In the genomic region with DNA sequence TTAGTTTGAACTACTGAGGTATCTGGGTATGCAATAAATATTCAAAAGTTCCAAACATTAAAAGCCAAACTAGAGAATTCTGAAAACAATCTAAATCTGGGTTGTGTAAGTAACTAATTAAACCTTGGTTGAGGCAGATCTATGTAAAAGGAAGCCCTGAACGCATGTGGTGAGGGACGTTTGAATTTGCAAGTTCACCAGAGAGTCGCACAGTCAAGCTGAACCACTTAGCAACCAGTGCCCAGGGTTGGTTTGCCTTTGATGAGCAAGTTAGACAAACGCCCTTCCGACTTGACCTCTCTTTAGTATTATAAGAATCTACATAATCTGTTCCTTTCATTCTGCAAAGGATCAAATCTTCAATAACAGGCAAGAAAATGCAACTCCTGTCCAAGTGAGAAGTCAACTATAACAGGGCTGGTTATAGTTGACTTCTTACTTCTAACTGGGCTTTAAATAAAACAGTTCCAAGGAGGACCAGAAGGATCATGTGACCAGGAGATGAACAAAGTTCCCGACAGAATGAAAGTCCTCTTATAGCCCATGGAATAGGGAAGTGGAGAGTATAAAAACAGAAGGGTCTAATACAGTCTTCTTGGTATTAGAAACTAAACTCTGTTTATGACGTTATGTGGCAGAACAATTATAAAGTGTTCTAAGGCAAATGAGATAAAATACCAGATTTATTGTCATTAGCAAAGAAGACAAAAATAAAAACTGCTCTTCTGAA, we compare ENCODE assay signal across 23 cellular contexts. TPM values are rescaled to one million over a fixed set of nuclear protein-coding genes. Genes with fewer than 3 reads are reported as not detected.
A peak's percentile ranks its signal among the peaks of the same experiment; 100 is the strongest.
DNase-seq lines count a peak whose midpoint lies in the region; ATAC-seq, FAIRE-seq and TF ChIP-seq lines count a peak whose summit lies in the region.
"Had no signal": no experiment of that assay in that cellular context is flagged by ENCODE, and none has a peak within 500 bp of the region (broad histone marks: within the 10 kb centered on the region; RNA-seq: fewer than 3 reads in every experiment).

No MANE protein-coding gene starts in this region.

- H2AFZ ChIP-seq in HepG2 (ENCODE audit: low read length), result no peak overlapping the region

- CTCF ChIA-PET in HepG2 (lab: Yijun Ruan, JAX; ENCODE audit: low intra/inter-chr PET ratio, low total read pairs), result no interaction called here

- peak in 3 of 4 donors; percentile 21 to 56 (median 49) for ATAC-seq in heart left ventricle
- peak; percentile 64 for ATAC-seq in HG03460 (IDR thresholded peaks at IDR 0.05; ENCODE audit: unreplicated experiment)
- ATAC-seq in left colon, result peak; percentile 27
- ATAC-seq in HepG2, result no peak
- ATAC-seq in GM18517 (IDR thresholded peaks at IDR 0.05; ENCODE audit: unreplicated experiment), result no peak
- ATAC-seq: esophagus mucosa, gastrocnemius medialis had no signal

- intact Hi-C loops in heart left ventricle (cut with DNase I), result no loop called here
- intact Hi-C loops in left ventricle myocardium inferior (cut with micrococcal nuclease), result no loop called here
- intact Hi-C loops in left colon (cut with DNase I, micrococcal nuclease), result no loop called here
- intact Hi-C loops in HepG2 (cut with micrococcal nuclease; ENCODE audit: unreplicated experiment), result no loop called here

- no peak overlapping the region for H3K4me3 ChIP-seq in heart left ventricle
- no peak overlapping the region for H3K4me3 ChIP-seq in left ventricle myocardium inferior
- H3K4me3 ChIP-seq in HepG2 (replicated peaks in 1 of 3; ENCODE audit: insufficient read depth in 1 of 3, low read depth in 2 of 3, low read length in 3 of 3), result no peak overlapping the region
- no peak overlapping the region for H3K4me3 ChIP-seq in WERI-Rb-1 (ENCODE audit: low read depth, low read length)
- H3K4me3 ChIP-seq: gastrocnemius medialis, spleen had no signal

- no peaks in the 10 kb centered on the region for H3K79me2 ChIP-seq in HepG2 (ENCODE audit: insufficient read depth, low read length)

- H3K27ac ChIP-seq in heart left ventricle (peak overlapping the region in 1 of 12 donors; percentile 63), left ventricle myocardium inferior (replicated peaks) (no peak overlapping the region), HepG2 (ENCODE audit: extremely low read length, insufficient read depth, low read length) (no peak overlapping the region), WERI-Rb-1 (no peak overlapping the region)
- H3K27ac ChIP-seq: gastrocnemius medialis, spleen had no signal

- DNase-seq in heart left ventricle (no peak), left ventricle myocardium inferior (no peak), left colon (no peak), HepG2 (ENCODE audit: low spot score) (no peak), WERI-Rb-1 (no peak)
- no peak for DNase-seq in effector CD8-positive, alpha-beta T cell (lab: John Stamatoyannopoulos, UW)
- DNase-seq: activated CD4-positive, alpha-beta T cell treated with anti-CD3 and anti-CD28 coated beads for 48 hours; BE2C; effector CD4-positive, alpha-beta T cell; gastrocnemius medialis; H9; kidney glomerular epithelial cell; midbrain; NCI-H1105 treated with DMSO at 0.1 percent for 48 hours; NCI-H526; spleen; stimulated activated CD4-positive, alpha-beta T cell treated with anti-CD3 and anti-CD28 coated beads, Interleukin-4, amount 100 ng/mL, for 24 hours had no signal

- no TSS peak for BruUV-seq in HepG2 (replicated peaks; lab: Mats Ljungman, UMichigan)

- no peak for FAIRE-seq in HepG2 (lab: Jason Lieb, UNC)
- FAIRE-seq: astrocyte, D721Med, HTR-8/SVneo had no signal

- no peak for TF ChIP-seq POLR2A in heart left ventricle (IDR thresholded peaks at IDR 0.05)
- no peak for TF ChIP-seq POLR2A in HepG2 (IDR thresholded peaks at IDR 0.05; ENCODE audit: insufficient read depth in 1 of 2, low read depth in 2 of 2, low read length in 2 of 2)

- in situ Hi-C loops in HepG2 (cut with HindIII; ENCODE audit: extremely low pct_ligation_motif_present, low pct_unique_long_range_greater_than_20kb), result no loop called here

- H3K9ac ChIP-seq in HepG2 (ENCODE audit: insufficient read depth, low read depth, low read length), result no peak overlapping the region

- no peaks in the 10 kb centered on the region for H4K20me1 ChIP-seq in HepG2 (ENCODE audit: insufficient read depth, low read length)

- POLR2A ChIA-PET in HepG2 (lab: Yijun Ruan, JAX), result no interaction called here

- WGBS in heart left ventricle, 4 donors, result 56 to 68% (median 59%) methylated on average over 7 of the region's 7 CpGs
- WGBS in HepG2 (ENCODE audit: low lambda C conversion rate), result 89% methylated on average over 7 of the region's 7 CpGs

- H3K4me1 ChIP-seq in heart left ventricle, result peaks cover 0 to 49% (median 7%) of the 10 kb centered on the region in 12 donors
- H3K4me1 ChIP-seq in left ventricle myocardium inferior, result peaks cover 47% of the 10 kb centered on the region
- H3K4me1 ChIP-seq in HepG2 (ENCODE audit: insufficient read depth, low read length), result no peaks in the 10 kb centered on the region
- H3K4me1 ChIP-seq: BE2C, gastrocnemius medialis had no signal

- H3K4me2 ChIP-seq in HepG2 (ENCODE audit: low read depth, low read length), result no peak overlapping the region

- no peaks in the 10 kb centered on the region for H3K9me3 ChIP-seq in heart left ventricle
- no peaks in the 10 kb centered on the region for H3K9me3 ChIP-seq in left ventricle myocardium inferior (replicated peaks)
- no peaks in the 10 kb centered on the region for H3K9me3 ChIP-seq in HepG2 (ENCODE audit: low read length)
- no peaks in the 10 kb centered on the region for H3K9me3 ChIP-seq in WERI-Rb-1 (ENCODE audit: severe bottlenecking)
- H3K9me3 ChIP-seq: BE2C, gastrocnemius medialis, spleen had no signal

- H3K27me3 ChIP-seq in heart left ventricle (no peaks in the 10 kb centered on the region), left ventricle myocardium inferior (ENCODE audit: low read depth) (no peaks in the 10 kb centered on the region), HepG2 (ENCODE audit: control insufficient read depth in 1 of 2, insufficient read depth in 2 of 2, low read length in 2 of 2) (no peaks in the 10 kb centered on the region), WERI-Rb-1 (ENCODE audit: insufficient read depth, low read depth, severe bottlenecking) (no peaks in the 10 kb centered on the region)
- H3K27me3 ChIP-seq: BE2C, gastrocnemius medialis, spleen had no signal

- TF ChIP-seq CTCF in heart left ventricle (IDR thresholded peaks at IDR 0.05), result no peak
- TF ChIP-seq CTCF in left ventricle myocardium inferior (IDR thresholded peaks at IDR 0.05; ENCODE audit: borderline replicate concordance), result no peak
- no peak for TF ChIP-seq CTCF in HepG2 (CRISPR knock-in tag; IDR thresholded peaks at IDR 0.05)
- no peak for TF ChIP-seq CTCF in WERI-Rb-1 (IDR thresholded peaks at IDR 0.05; ENCODE audit: low read depth, low read length)

- TF ChIP-seq EP300 in HepG2 (IDR thresholded peaks at IDR 0.05; ENCODE audit: low read depth in 2 of 2, low read length in 2 of 2) (no peak), HepG2 (CRISPR knock-in tag; IDR thresholded peaks at IDR 0.05; ENCODE audit: borderline replicate concordance) (no peak)

- no peak for TF ChIP-seq RAD21 in HepG2 (CRISPR knock-in tag; IDR thresholded peaks at IDR 0.05)

- H3K36me3 ChIP-seq in heart left ventricle, result peaks cover 0 to 54% (median 23%) of the 10 kb centered on the region in 9 donors
- peaks cover 21% of the 10 kb centered on the region for H3K36me3 ChIP-seq in left ventricle myocardium inferior
- H3K36me3 ChIP-seq in HepG2 (replicated peaks in 1 of 2; ENCODE audit: control insufficient read depth in 1 of 2, insufficient read depth in 2 of 2, low read length in 2 of 2), result peaks cover 6 to 33% of the 10 kb centered on the region in 2 experiments
- peaks cover 16% of the 10 kb centered on the region for H3K36me3 ChIP-seq in WERI-Rb-1

RNA-seq across cellular contexts. Expression of gene PHF11, which starts 40.6 kb away (rescaled TPM):
- total RNA-seq in heart left ventricle (10 to 100 TPM; 13.7 to 48.5 (median 16.5) TPM), left ventricle myocardium inferior (15.1 TPM), left colon (10 to 100 TPM; 29.7 to 30.7 TPM), HepG2 (2016; rRNA removed; fragmentation: Illumina TruSeq; extraction: Trizol) (9.0 and 15.8 TPM in 2 replicates)
- polyA plus RNA-seq in heart left ventricle (10 to 100 TPM; 17.4 to 28.0 TPM), HepG2 (2011; rRNA removed) (17.5 and 22.0 TPM in 2 replicates)
- total RNA-seq in HepG2 (2016; cell fraction: cytosol; rRNA removed; fragmentation: Illumina TruSeq; extraction: Trizol; ENCODE audit: low read depth), result 3.5 and 8.1 TPM in 2 replicates
- 9.8 and 12.7 TPM in 2 replicates for total RNA-seq in HepG2 (2016; cell fraction: insoluble cytoplasmic fraction; rRNA removed; fragmentation: Illumina TruSeq; extraction: Trizol)
- total RNA-seq in HepG2 (2016; cell fraction: membrane; rRNA removed; fragmentation: Illumina TruSeq; extraction: Trizol), result 9.7 and 10.0 TPM in 2 replicates
- 18.8 and 22.6 TPM in 2 replicates for total RNA-seq in HepG2 (2016; cell fraction: nucleus; rRNA removed; fragmentation: Illumina TruSeq; extraction: Trizol)
- polyA plus RNA-seq in HepG2 (2011; cell fraction: cytosol; rRNA removed), result 4.7 and 6.0 TPM in 2 replicates
- 36.1 and 40.1 TPM in 2 replicates for polyA plus RNA-seq in HepG2 (2011; cell fraction: nucleus; rRNA removed)
- polyA plus RNA-seq in HepG2 (2012), result 14.5 TPM in 2 replicates
- 5.2 and 6.8 TPM in 2 replicates for polyA plus RNA-seq in HepG2 (2016; cell fraction: cytosol; fragmentation: Illumina TruSeq; extraction: Trizol; ENCODE audit: low read depth)
- polyA plus RNA-seq in HepG2 (2016; cell fraction: insoluble cytoplasmic fraction; fragmentation: Illumina TruSeq; extraction: Trizol; ENCODE audit: low read depth), result 10.5 and 12.9 TPM in 2 replicates
- polyA plus RNA-seq in HepG2 (2016; cell fraction: membrane; fragmentation: Illumina TruSeq; extraction: Trizol; ENCODE audit: low read depth), result 7.1 and 7.3 TPM in 2 replicates
- polyA plus RNA-seq in HepG2 (2016; cell fraction: nucleus; fragmentation: Illumina TruSeq; extraction: Trizol; ENCODE audit: insufficient read depth, low read depth), result 55.0 and 55.4 TPM in 2 replicates
- polyA minus RNA-seq in HepG2 (2011; rRNA and poly(A)+ RNA removed; ENCODE audit: low replicate concordance), result 6.7 and 7.2 TPM in 2 replicates
- 3.6 and 5.0 TPM in 2 replicates for polyA minus RNA-seq in HepG2 (2011; cell fraction: cytosol; rRNA and poly(A)+ RNA removed)
- polyA minus RNA-seq in HepG2 (2011; cell fraction: nucleus; rRNA and poly(A)+ RNA removed), result 23.8 and 26.6 TPM in 2 replicates

RNA-seq across cellular contexts. Expression of gene RCBTB1, which starts 49.0 kb away (rescaled TPM):
- total RNA-seq in heart left ventricle, result 10 to 100 TPM; 10.9 to 25.8 (median 17.2) TPM
- 10 to 100 TPM in 1 of 2 donors, 1 to 10 TPM in 1; 8.5 to 10.6 TPM for polyA plus RNA-seq in heart left ventricle
- 21.6 TPM for total RNA-seq in left ventricle myocardium inferior
- 1 to 10 TPM; 7.1 to 8.8 TPM for total RNA-seq in left colon
- 21.6 and 28.3 TPM in 2 replicates for total RNA-seq in HepG2 (2016; rRNA removed; fragmentation: Illumina TruSeq; extraction: Trizol)
- 3.2 and 3.7 TPM in 2 replicates for total RNA-seq in HepG2 (2016; cell fraction: cytosol; rRNA removed; fragmentation: Illumina TruSeq; extraction: Trizol; ENCODE audit: low read depth)
- total RNA-seq in HepG2 (2016; cell fraction: insoluble cytoplasmic fraction; rRNA removed; fragmentation: Illumina TruSeq; extraction: Trizol), result 21.1 and 26.2 TPM in 2 replicates
- total RNA-seq in HepG2 (2016; cell fraction: membrane; rRNA removed; fragmentation: Illumina TruSeq; extraction: Trizol), result 12.9 and 13.0 TPM in 2 replicates
- 21.1 and 23.4 TPM in 2 replicates for total RNA-seq in HepG2 (2016; cell fraction: nucleus; rRNA removed; fragmentation: Illumina TruSeq; extraction: Trizol)
- polyA plus RNA-seq in HepG2 (2011; rRNA removed), result 11.0 and 13.4 TPM in 2 replicates
- polyA plus RNA-seq in HepG2 (2011; cell fraction: cytosol; rRNA removed), result 6.5 and 8.7 TPM in 2 replicates
- polyA plus RNA-seq in HepG2 (2011; cell fraction: nucleus; rRNA removed), result 11.5 and 13.2 TPM in 2 replicates
- polyA plus RNA-seq in HepG2 (2012), result 12.5 and 13.4 TPM in 2 replicates
- polyA plus RNA-seq in HepG2 (2016; cell fraction: cytosol; fragmentation: Illumina TruSeq; extraction: Trizol; ENCODE audit: low read depth), result 1.7 and 1.8 TPM in 2 replicates
- polyA plus RNA-seq in HepG2 (2016; cell fraction: insoluble cytoplasmic fraction; fragmentation: Illumina TruSeq; extraction: Trizol; ENCODE audit: low read depth), result 24.7 and 26.7 TPM in 2 replicates
- polyA plus RNA-seq in HepG2 (2016; cell fraction: membrane; fragmentation: Illumina TruSeq; extraction: Trizol; ENCODE audit: low read depth), result 7.0 and 7.6 TPM in 2 replicates
- 36.4 and 40.4 TPM in 2 replicates for polyA plus RNA-seq in HepG2 (2016; cell fraction: nucleus; fragmentation: Illumina TruSeq; extraction: Trizol; ENCODE audit: insufficient read depth, low read depth)
- polyA minus RNA-seq in HepG2 (2011; rRNA and poly(A)+ RNA removed; ENCODE audit: low replicate concordance), result 5.9 and 18.2 TPM in 2 replicates
- 8.4 and 9.7 TPM in 2 replicates for polyA minus RNA-seq in HepG2 (2011; cell fraction: cytosol; rRNA and poly(A)+ RNA removed)
- polyA minus RNA-seq in HepG2 (2011; cell fraction: nucleus; rRNA and poly(A)+ RNA removed), result 17.5 and 20.1 TPM in 2 replicates

Comparison
In these comparisons a context has a peak if more than half of its experiments do, and no peak if none do; other contexts are left out.
1. ATAC-seq: peak in heart left ventricle (3 of 4), HG03460 (single experiment) and left colon (single experiment); none in HepG2 (single experiment) and GM18517 (single experiment).